ENCODE assay signal across 2 cellular contexts in genomic region chr2:73334045-73334444, GRCh38.
TF ChIP-seq lines count a peak whose summit lies in the region.

No MANE protein-coding gene starts in this region.

TF ChIP-seq in HepG2, 621 proteins besides CTCF, POLR2A, EP300 and RAD21:
- no peak for TF ChIP-seq RBFOX2 (IDR thresholded peaks at IDR 0.05; ENCODE audit: low read depth, low read length)
- TF ChIP-seq ATF7 (IDR thresholded peaks at IDR 0.05): peak; percentile 78
- no peak for TF ChIP-seq ATF7 (CRISPR knock-in tag; IDR thresholded peaks at IDR 0.05)
- TF ChIP-seq CREB1 (IDR thresholded peaks at IDR 0.05): peak; percentile 62
- no peak for TF ChIP-seq CREB1 (CRISPR knock-in tag; IDR thresholded peaks at IDR 0.05)

TF ChIP-seq in A549, 52 proteins besides CTCF, POLR2A, EP300 and RAD21:
- TF ChIP-seq MYC (IDR thresholded peaks at IDR 0.05; ENCODE audit: borderline replicate concordance, low read length) (no peak), ZFP36 (IDR thresholded peaks at IDR 0.05; ENCODE audit: borderline replicate concordance, partially characterized antibody) (no peak), JUN (IDR thresholded peaks at IDR 0.05) (no peak), SMC3 (IDR thresholded peaks at IDR 0.05) (no peak), FOSL2 (IDR thresholded peaks at IDR 0.05) (no peak), FOSL2 (CRISPR knock-in tag; IDR thresholded peaks at IDR 0.05) (no peak), E2F6 (IDR thresholded peaks at IDR 0.05; ENCODE audit: borderline replicate concordance, low read depth) (no peak)
TF ChIP-seq in A549: peak in this region for 0.
